Comparison of ENCODE assay signal across 8 cellular contexts in the genomic region with DNA sequence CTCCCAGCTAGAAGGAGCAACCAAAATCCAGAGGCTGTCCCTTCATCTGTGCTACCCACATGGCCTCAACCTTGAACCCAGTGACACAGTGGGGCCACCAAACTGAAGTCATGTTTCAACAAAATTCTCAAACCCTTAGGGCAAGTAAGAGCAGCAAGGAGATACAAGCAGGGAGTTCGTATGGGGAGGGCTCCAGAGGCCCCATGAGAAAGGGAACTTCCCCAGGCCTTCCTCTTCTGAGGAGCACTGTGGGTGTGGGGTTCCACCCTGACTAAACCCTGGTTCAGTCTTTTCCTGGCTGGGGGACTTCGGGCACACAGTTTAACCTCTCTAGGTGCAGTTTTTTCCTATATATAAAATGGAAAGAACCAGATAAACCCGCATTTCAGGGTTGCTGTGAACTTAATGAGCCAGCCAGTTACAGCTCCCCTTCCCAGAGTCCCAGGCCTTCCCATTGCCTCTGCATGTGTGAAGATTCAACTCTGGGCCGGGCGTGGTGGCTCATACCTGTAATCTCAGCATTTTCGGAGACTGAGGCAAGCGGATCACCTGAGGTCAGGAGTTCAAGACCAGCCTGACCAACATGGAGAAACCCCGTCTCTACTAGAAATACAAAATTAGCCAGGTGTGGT. TPM values are rescaled to one million over a fixed set of nuclear protein-coding genes. Genes with fewer than 3 reads are reported as not detected.
DNase-seq lines count a peak whose midpoint lies in the region; ATAC-seq, FAIRE-seq and TF ChIP-seq lines count a peak whose summit lies in the region.

No MANE protein-coding gene starts in this region.

- POLR2A ChIA-PET in CD8-positive, alpha-beta T cell (lab: Charles Lee) = no interaction called here
- POLR2A ChIA-PET in K562 (lab: Yijun Ruan, JAX) = interaction anchor here (0.6 to 1.1 kb wide), 2 partner anchors 8 to 33 kb away, joined by 3 read pairs; partner anchors contain the start of gene THEMIS2

- H2AFZ ChIP-seq in OCI-LY3 (ENCODE audit: low read depth, low read length) (peak overlapping the region; percentile 74; the same call in 1 of the 2 replicates), K562 (ENCODE audit: low read depth, low read length) (peak overlapping the region; percentile 91)

- peaks cover 39% of the 10 kb centered on the region for H3K4me1 Mint-ChIP-seq in CD8-positive, alpha-beta T cell (ENCODE audit: low read depth)
- peaks cover 11% of the 10 kb centered on the region for H3K4me1 Mint-ChIP-seq in osteocyte (ENCODE audit: unreplicated experiment)

- no peaks in the 10 kb centered on the region for H3K36me3 Mint-ChIP-seq in CD8-positive, alpha-beta T cell
- H3K36me3 Mint-ChIP-seq in osteocyte (ENCODE audit: unreplicated experiment) = no peaks in the 10 kb centered on the region

- H3K4me3 ChIP-seq in CD8-positive, alpha-beta T cell (ENCODE audit: low read depth, low read length) = no peak overlapping the region
- H3K4me3 ChIP-seq in OCI-LY3 (ENCODE audit: low read length) (no peak overlapping the region), K562 (no peak overlapping the region)

- H3K36me3 ChIP-seq in CD8-positive, alpha-beta T cell (ENCODE audit: insufficient read depth, low read length) = no peaks in the 10 kb centered on the region
- H3K36me3 ChIP-seq in OCI-LY3 (replicated peaks; ENCODE audit: low read depth, low read length) = no peaks in the 10 kb centered on the region
- no peaks in the 10 kb centered on the region for H3K36me3 ChIP-seq in K562 (ENCODE audit: control insufficient read depth, insufficient read depth, low read length)

- no peaks in the 10 kb centered on the region for H3K79me2 ChIP-seq in OCI-LY3 (ENCODE audit: low read length)
- H3K79me2 ChIP-seq in K562 (ENCODE audit: control insufficient read depth, insufficient read depth, low read length) = no peaks in the 10 kb centered on the region

- H3K27ac ChIP-seq in CD8-positive, alpha-beta T cell (ENCODE audit: low read depth, low read length) = no peak overlapping the region
- peak overlapping the region; percentile 52 for H3K27ac ChIP-seq in OCI-LY3 (ENCODE audit: low read length)
- peak overlapping the region; percentile 31 for H3K27ac ChIP-seq in K562 (ENCODE audit: extremely low read depth, low read depth, low read length)

- TF ChIP-seq EP300 in K562 (IDR thresholded peaks at IDR 0.05; ENCODE audit: low read length) = no peak

- H3K9me3 ChIP-seq in CD8-positive, alpha-beta T cell (ENCODE audit: low read length) = no peaks in the 10 kb centered on the region
- H3K9me3 ChIP-seq in OCI-LY3 (ENCODE audit: insufficient read depth, low read length) = no peaks in the 10 kb centered on the region
- H3K9me3 ChIP-seq in K562 (replicated peaks; ENCODE audit: control insufficient read depth, insufficient read depth, low read depth, low read length) = no peaks in the 10 kb centered on the region

- FAIRE-seq in K562 (lab: Jason Lieb, UNC) = no peak

- H3K9me1 ChIP-seq in K562 (ENCODE audit: control insufficient read depth, insufficient read depth, low read length) = no peaks in the 10 kb centered on the region

- H3K9me3 Mint-ChIP-seq in CD8-positive, alpha-beta T cell = no peaks in the 10 kb centered on the region
- H3K9me3 Mint-ChIP-seq in osteocyte (ENCODE audit: unreplicated experiment) = no peaks in the 10 kb centered on the region

- 69% methylated on average over 8 of the region's 8 CpGs for WGBS in K562 (ENCODE audit: insufficient coverage, low coverage, missing lambda C conversion rate)

- no peak for TF ChIP-seq CTCF in CD8-positive, alpha-beta T cell (IDR thresholded peaks at IDR 0.05)
- no peak for TF ChIP-seq CTCF in OCI-LY3 (IDR thresholded peaks at IDR 0.05; ENCODE audit: low read depth, low read length)
- no peak for TF ChIP-seq CTCF in K562 (IDR thresholded peaks at IDR 0.05 in 2 of 3, conservative IDR thresholded peaks at IDR 0.05 in 1 of 3; ENCODE audit: insufficient read depth in 2 of 3, low read depth in 1 of 3, low read length in 3 of 3)
- no peak for TF ChIP-seq CTCF in osteocyte (IDR thresholded peaks at IDR 0.05)

- no peak for DNase-seq in CD8-positive, alpha-beta T cell
- DNase-seq in K562 (ENCODE audit: extremely low read depth in 1 of 4, low spot score in 3 of 4) (peak in 2 of 4 experiments; percentile 35 to 39), osteocyte (ENCODE audit: extremely low spot score, unreplicated experiment) (no peak), hypothalamus (lab: John Stamatoyannopoulos, UW) (no peak), NCI-H82 (lab: John Stamatoyannopoulos, UW) (no peak), NCI-H526 (lab: John Stamatoyannopoulos, UW) (no peak)

- H3K27me3 Mint-ChIP-seq in CD8-positive, alpha-beta T cell (ENCODE audit: low read depth) = no peaks in the 10 kb centered on the region
- no peaks in the 10 kb centered on the region for H3K27me3 Mint-ChIP-seq in osteocyte (ENCODE audit: unreplicated experiment)

- H3K4me2 ChIP-seq in OCI-LY3 (ENCODE audit: low read length) (peak overlapping the region; percentile 57), K562 (ENCODE audit: insufficient read depth, low read length) (no peak overlapping the region)

- TF ChIP-seq POLR2A in K562 (conservative IDR thresholded peaks at IDR 0.05) = no peak

- BruUV-seq in K562 (replicated peaks; lab: Mats Ljungman, UMichigan) = no TSS peak

- in situ Hi-C loops in K562 (cut with MboI) = loop anchor here (5.0 to 10.0 kb wide), 2 partner anchors 103 to 330 kb away; no protein-coding TSS in a partner anchor

- H3K4me3 Mint-ChIP-seq in CD8-positive, alpha-beta T cell = no peak overlapping the region
- no peak overlapping the region for H3K4me3 Mint-ChIP-seq in osteocyte (ENCODE audit: unreplicated experiment)

- CTCF ChIA-PET in CD8-positive, alpha-beta T cell (lab: Charles Lee) = no interaction called here
- CTCF ChIA-PET in K562 (lab: Yijun Ruan, JAX; ENCODE audit: low intra/inter-chr PET ratio) = no interaction called here

- no peak for TF ChIP-seq RAD21 in K562 (CRISPR knock-in tag; conservative IDR thresholded peaks at IDR 0.05 in 1 of 2, IDR thresholded peaks at IDR 0.05 in 1 of 2)

- H3K9ac ChIP-seq in OCI-LY3 (ENCODE audit: low read length) (peak overlapping the region; percentile 36; the same call in 1 of the 2 replicates), K562 (ENCODE audit: insufficient read depth in 1 of 2, low read depth in 2 of 2, low read length in 2 of 2) (peak overlapping the region; percentile 1 to 77; a peak in 2 of 4 replicates)

- no peaks in the 10 kb centered on the region for H3K27me3 ChIP-seq in CD8-positive, alpha-beta T cell (ENCODE audit: insufficient read depth, low read length)
- H3K27me3 ChIP-seq in OCI-LY3 (ENCODE audit: low read depth, low read length) = no peaks in the 10 kb centered on the region
- no peaks in the 10 kb centered on the region for H3K27me3 ChIP-seq in K562 (ENCODE audit: control insufficient read depth in 2 of 2, insufficient read depth in 2 of 2, low read length in 2 of 2)

- intact Hi-C loops in CD8-positive, alpha-beta T cell (cut with DNase I, micrococcal nuclease) = no loop called here
- intact Hi-C loops in K562 (cut with micrococcal nuclease) = no loop called here

- peak overlapping the region; percentile 61 for H3K27ac Mint-ChIP-seq in CD8-positive, alpha-beta T cell
- peak overlapping the region; percentile 66 for H3K27ac Mint-ChIP-seq in osteocyte (ENCODE audit: unreplicated experiment)

- no peaks in the 10 kb centered on the region for H4K20me1 ChIP-seq in OCI-LY3 (ENCODE audit: insufficient read depth, low read length)
- H4K20me1 ChIP-seq in K562 (replicated peaks; ENCODE audit: control insufficient read depth, insufficient read depth, low read length) = no peaks in the 10 kb centered on the region

- ATAC-seq in CD8-positive, alpha-beta T cell = no peak
- ATAC-seq in K562 (no peak), HG02973 (IDR thresholded peaks at IDR 0.05; ENCODE audit: unreplicated experiment) (no peak)

- peaks cover 38% of the 10 kb centered on the region for H3K4me1 ChIP-seq in CD8-positive, alpha-beta T cell (ENCODE audit: insufficient read depth, low read length)
- H3K4me1 ChIP-seq in OCI-LY3 (ENCODE audit: low read length) = peaks cover 40% of the 10 kb centered on the region
- H3K4me1 ChIP-seq in K562 (replicated peaks in 1 of 2; ENCODE audit: control insufficient read depth in 2 of 2, insufficient read depth in 2 of 2, low read length in 2 of 2) = peaks cover 39 to 59% of the 10 kb centered on the region in 2 experiments

RNA-seq across cellular contexts. Expression of gene THEMIS2, which starts 8.0 kb away (rescaled TPM):
- 10 to 100 TPM; 13.4 to 15.2 TPM for total RNA-seq in CD8-positive, alpha-beta T cell
- 11.1 and 36.1 TPM in 2 replicates for total RNA-seq in K562 (2011; cell fraction: chromatin; rRNA removed; ENCODE audit: low replicate concordance)
- 23.2 and 25.5 TPM in 2 replicates for total RNA-seq in K562 (2011; cell fraction: nucleolus; rRNA removed)
- total RNA-seq in K562 (2011; cell fraction: nucleoplasm; rRNA removed) = 18.8 and 19.5 TPM in 2 replicates
- 10.8 and 12.6 TPM in 2 replicates for total RNA-seq in K562 (2014; rRNA removed)
- 4.2 and 6.8 TPM in 2 replicates for total RNA-seq in K562 (2014; rRNA removed; fragmentation: Illumina TruSeq; extraction: Trizol)
- 4.6 and 4.9 TPM in 2 replicates for total RNA-seq in K562 (2015; rRNA removed; fragmentation: Illumina TruSeq; extraction: Trizol)
- 12.7 TPM in 2 replicates for total RNA-seq in K562 (2021)
- 8.5 and 16.9 TPM in 2 replicates for polyA plus RNA-seq in K562 (2011; rRNA removed)
- 15.5 and 15.9 TPM in 2 replicates for polyA plus RNA-seq in K562 (2011; cell fraction: cytosol; rRNA removed)
- polyA plus RNA-seq in K562 (2011; cell fraction: nucleus; rRNA removed) = 23.2 and 24.7 TPM in 2 replicates
- polyA plus RNA-seq in K562 (2012) = 8.4 and 16.6 TPM in 2 replicates
- polyA plus RNA-seq in K562 (2014; fragmentation: Illumina TruSeq; extraction: Trizol) = 8.0 and 9.5 TPM in 2 replicates
- polyA plus RNA-seq in K562 (2014; fragmentation: Nextera tagmentation; extraction: Ambion mirVana) = 1 to 10 TPM; 2.3 to 3.4 TPM
- polyA plus RNA-seq in K562 (2014; rRNA removed) = 11.7 and 12.8 TPM in 2 replicates
- polyA minus RNA-seq in K562 (2011; rRNA and poly(A)+ RNA removed) = 7.9 and 9.4 TPM in 2 replicates
- 7.0 and 10.6 TPM in 2 replicates for polyA minus RNA-seq in K562 (2011; cell fraction: cytosol; rRNA and poly(A)+ RNA removed)
- 8.6 and 11.6 TPM in 2 replicates for polyA minus RNA-seq in K562 (2011; cell fraction: nucleus; rRNA and poly(A)+ RNA removed)
- total RNA-seq in osteocyte = 3.7 and 4.0 TPM in 2 replicates

RNA-seq across cellular contexts. Expression of gene PPP1R8, which starts 33.8 kb away (rescaled TPM):
- 10 to 100 TPM; 24.9 to 25.3 TPM for total RNA-seq in CD8-positive, alpha-beta T cell
- total RNA-seq in K562 (2011; cell fraction: chromatin; rRNA removed; ENCODE audit: low replicate concordance) = 20.9 and 25.0 TPM in 2 replicates
- 24.2 and 25.8 TPM in 2 replicates for total RNA-seq in K562 (2011; cell fraction: nucleolus; rRNA removed)
- total RNA-seq in K562 (2011; cell fraction: nucleoplasm; rRNA removed) = 22.5 and 26.0 TPM in 2 replicates
- total RNA-seq in K562 (2014; rRNA removed) (70.7 and 79.1 TPM in 2 replicates), K562 (2014; rRNA removed; fragmentation: Illumina TruSeq; extraction: Trizol) (74.6 and 79.6 TPM in 2 replicates), K562 (2015; rRNA removed; fragmentation: Illumina TruSeq; extraction: Trizol) (80.1 and 87.9 TPM in 2 replicates), K562 (2021) (66.7 and 75.3 TPM in 2 replicates), osteocyte (49.5 and 49.6 TPM in 2 replicates)
- polyA plus RNA-seq in K562 (2011; rRNA removed) (89.6 and 101 TPM in 2 replicates), K562 (2014; fragmentation: Illumina TruSeq; extraction: Trizol) (107 and 132 TPM in 2 replicates), K562 (2014; fragmentation: Nextera tagmentation; extraction: Ambion mirVana) (10 to 100 TPM; 16.2 to 20.2 TPM), K562 (2014; rRNA removed) (83.0 and 89.5 TPM in 2 replicates)
- 74.3 and 80.9 TPM in 2 replicates for polyA plus RNA-seq in K562 (2011; cell fraction: cytosol; rRNA removed)
- 37.2 and 44.2 TPM in 2 replicates for polyA plus RNA-seq in K562 (2011; cell fraction: nucleus; rRNA removed)
- polyA plus RNA-seq in K562 (2012) = 53.6 and 64.5 TPM in 2 replicates
- 120 and 129 TPM in 2 replicates for polyA minus RNA-seq in K562 (2011; rRNA and poly(A)+ RNA removed)
- 48.7 and 53.1 TPM in 2 replicates for polyA minus RNA-seq in K562 (2011; cell fraction: cytosol; rRNA and poly(A)+ RNA removed)
- 12.4 and 24.0 TPM in 2 replicates for polyA minus RNA-seq in K562 (2011; cell fraction: nucleus; rRNA and poly(A)+ RNA removed)

RNA-seq across cellular contexts. Expression of gene RPA2, which starts 50.0 kb away (rescaled TPM):
- 10 to 100 TPM; 10.7 to 12.5 TPM for total RNA-seq in CD8-positive, alpha-beta T cell
- total RNA-seq in K562 (2011; cell fraction: chromatin; rRNA removed; ENCODE audit: low replicate concordance) = 37.6 and 39.9 TPM in 2 replicates
- total RNA-seq in K562 (2011; cell fraction: nucleolus; rRNA removed) = 42.4 and 43.4 TPM in 2 replicates
- 47.2 and 54.0 TPM in 2 replicates for total RNA-seq in K562 (2011; cell fraction: nucleoplasm; rRNA removed)
- total RNA-seq in K562 (2014; rRNA removed) (177 and 243 TPM in 2 replicates), K562 (2014; rRNA removed; fragmentation: Illumina TruSeq; extraction: Trizol) (150 and 169 TPM in 2 replicates), K562 (2015; rRNA removed; fragmentation: Illumina TruSeq; extraction: Trizol) (136 and 144 TPM in 2 replicates), K562 (2021) (119 and 121 TPM in 2 replicates), osteocyte (20.4 and 21.3 TPM in 2 replicates)
- polyA plus RNA-seq in K562 (2011; rRNA removed) (177 and 222 TPM in 2 replicates), K562 (2014; fragmentation: Illumina TruSeq; extraction: Trizol) (198 and 207 TPM in 2 replicates), K562 (2014; fragmentation: Nextera tagmentation; extraction: Ambion mirVana) (100 to 1,000 TPM; 260 to 516 TPM), K562 (2014; rRNA removed) (265 and 295 TPM in 2 replicates)
- polyA plus RNA-seq in K562 (2011; cell fraction: cytosol; rRNA removed) = 110 and 113 TPM in 2 replicates
- polyA plus RNA-seq in K562 (2011; cell fraction: nucleus; rRNA removed) = 85.8 and 86.7 TPM in 2 replicates
- polyA plus RNA-seq in K562 (2012) = 103 and 129 TPM in 2 replicates
- 69.4 and 70.6 TPM in 2 replicates for polyA minus RNA-seq in K562 (2011; rRNA and poly(A)+ RNA removed)
- polyA minus RNA-seq in K562 (2011; cell fraction: cytosol; rRNA and poly(A)+ RNA removed) = 40.0 and 42.4 TPM in 2 replicates
- polyA minus RNA-seq in K562 (2011; cell fraction: nucleus; rRNA and poly(A)+ RNA removed) = 18.3 and 27.1 TPM in 2 replicates
